Comparison of ENCODE assay signal across 8 cellular contexts in the genomic region with DNA sequence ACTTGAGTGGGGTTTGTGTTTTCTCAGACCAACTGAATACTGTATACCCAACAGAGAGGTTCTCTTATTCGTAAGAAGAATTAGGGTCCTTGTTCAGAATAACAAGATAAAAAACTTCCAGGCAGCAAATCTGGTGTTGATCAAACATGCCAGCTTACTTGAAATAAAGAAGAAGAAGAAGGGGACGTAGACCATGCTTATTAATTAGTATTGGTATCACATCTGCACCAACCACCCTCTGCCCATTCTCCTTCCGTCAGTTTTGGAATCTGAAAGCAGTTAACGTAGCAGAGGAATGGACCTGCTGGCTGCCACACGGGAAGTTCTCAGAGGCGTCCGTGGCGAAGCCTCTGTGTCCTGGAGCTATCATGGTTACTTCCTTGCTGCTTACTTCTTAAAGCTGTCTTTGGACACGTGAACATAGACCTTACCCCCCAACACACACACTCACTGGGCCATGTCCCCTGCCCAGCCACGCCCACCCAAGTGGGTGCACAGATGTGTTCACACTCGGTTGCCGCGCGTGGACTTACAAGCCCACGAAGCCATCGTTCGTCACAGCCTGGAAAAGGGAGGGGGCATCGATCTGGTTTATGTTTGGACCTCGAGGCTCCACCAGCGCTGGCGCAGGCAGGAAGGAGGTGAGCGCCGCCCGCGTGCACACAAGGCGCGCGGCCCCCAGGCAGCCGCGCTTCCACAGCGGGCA. TPM values are rescaled to one million over a fixed set of nuclear protein-coding genes. Genes with fewer than 3 reads are reported as not detected.
DNase-seq lines count a peak whose midpoint lies in the region; ATAC-seq, FAIRE-seq and TF ChIP-seq lines count a peak whose summit lies in the region.

No MANE protein-coding gene starts in this region.

- intact Hi-C loops in pancreas (cut with DNase I), result loop anchor here in 1 of 3 donors (10.0 kb wide), 2 partner anchors 330 to 460 kb away; no protein-coding TSS in a partner anchor

- DNase-seq in GM12864 (ENCODE audit: low read depth) (no peak), pancreas (no peak), dedifferentiated amniotic fluid mesenchymal stem cell (ENCODE audit: extremely low spot score) (no peak), HuH-7 (ENCODE audit: low spot score) (no peak), SHP77 (lab: John Stamatoyannopoulos, UW) (no peak)
- DNase-seq in activated CD4-positive, CD25-positive, alpha-beta regulatory T cell treated with anti-CD3 and anti-CD28 coated beads, Interleukin-2, amount 50 U/mL, for 72 hours, result no peak

- no peaks in the 10 kb centered on the region for H3K36me3 ChIP-seq in endocrine pancreas (ENCODE audit: control insufficient read depth, insufficient read depth, low read length)
- no peaks in the 10 kb centered on the region for H3K36me3 ChIP-seq in pancreas

- peaks cover 11 to 40% (median 21%) of the 10 kb centered on the region in 3 donors for H3K4me1 Mint-ChIP-seq in IgD-negative memory B cell

- no peak overlapping the region for H3K27ac ChIP-seq in pancreas

- FAIRE-seq in pancreas (lab: Jason Lieb, UNC), result no peak

- H3K27ac Mint-ChIP-seq in IgD-negative memory B cell, result peak overlapping the region; percentile 27 to 81 (median 80)

- H3K4me3 ChIP-seq in GM12864 (ENCODE audit: low read depth, low read length), result peak overlapping the region; percentile 51
- H3K4me3 ChIP-seq in endocrine pancreas (ENCODE audit: control insufficient read depth, insufficient read depth, low read length), result no peak overlapping the region
- H3K4me3 ChIP-seq in pancreas, result peak overlapping the region in 3 of 4 donors; percentile 14 to 75 (median 47)

- peak overlapping the region; percentile 72 to 94 (median 78) for H3K4me3 Mint-ChIP-seq in IgD-negative memory B cell

- peak overlapping the region; percentile 56 for H3K9ac ChIP-seq in endocrine pancreas (ENCODE audit: control insufficient read depth, insufficient read depth, low read length)

- H3K9me3 ChIP-seq in endocrine pancreas (ENCODE audit: control insufficient read depth, low read length) (no peaks in the 10 kb centered on the region), pancreas (no peaks in the 10 kb centered on the region)

- peaks cover 0 to 2% (median 0%) of the 10 kb centered on the region in 3 donors for H3K9me3 Mint-ChIP-seq in IgD-negative memory B cell

- 32 to 36% methylated on average over 29 to 31 of the region's 31 CpGs for WGBS in pancreas, 2 donors

- H3K27me3 ChIP-seq in endocrine pancreas (ENCODE audit: control insufficient read depth, insufficient read depth, low read length) (peaks cover 3% of the 10 kb centered on the region), pancreas (no peaks in the 10 kb centered on the region)

- H3K4me1 ChIP-seq in endocrine pancreas (ENCODE audit: control insufficient read depth, insufficient read depth, low read length) (no peaks in the 10 kb centered on the region), pancreas (peaks cover 27 to 32% (median 28%) of the 10 kb centered on the region in 3 donors)

- no peaks in the 10 kb centered on the region for H3K36me3 Mint-ChIP-seq in IgD-negative memory B cell

- ATAC-seq in pancreas, result no peak

- TF ChIP-seq CTCF in GM12864 (IDR thresholded peaks at IDR 0.05; ENCODE audit: low read depth, low read length, missing control alignments) (no peak), pancreas (IDR thresholded peaks at IDR 0.05) (no peak)

- H3K27me3 Mint-ChIP-seq in IgD-negative memory B cell, result peaks cover 60% of the 10 kb centered on the region

RNA-seq across cellular contexts. Expression of gene DLL1, which starts 4.1 kb away (rescaled TPM):
- polyA plus RNA-seq in IgD-negative memory B cell, result 0.10 TPM
- total RNA-seq in pancreas, result 10 to 100 TPM; 10.8 to 19.6 (median 13.3) TPM
- 10 to 100 TPM; 16.4 to 21.6 TPM for polyA plus RNA-seq in pancreas

RNA-seq across cellular contexts. Expression of gene FAM120B, which starts 11.6 kb away (rescaled TPM):
- polyA plus RNA-seq in IgD-negative memory B cell, result 24.5 TPM
- 10 to 100 TPM; 10.4 to 18.7 (median 13.3) TPM for total RNA-seq in pancreas
- polyA plus RNA-seq in pancreas, result 1 to 10 TPM; 5.6 to 9.0 TPM

Comparison
In these comparisons a context has a peak if more than half of its experiments do, and no peak if none do; other contexts are left out.
1. RNA of gene DLL1, which starts 4.1 kb away (polyA plus RNA-seq): 16.4 to 21.6 TPM in pancreas; 0.10 TPM in IgD-negative memory B cell (single experiment); every median in the first group is over 10 times any median in the second.